12 cellular contexts compared by ENCODE assay signal in the genomic region with DNA sequence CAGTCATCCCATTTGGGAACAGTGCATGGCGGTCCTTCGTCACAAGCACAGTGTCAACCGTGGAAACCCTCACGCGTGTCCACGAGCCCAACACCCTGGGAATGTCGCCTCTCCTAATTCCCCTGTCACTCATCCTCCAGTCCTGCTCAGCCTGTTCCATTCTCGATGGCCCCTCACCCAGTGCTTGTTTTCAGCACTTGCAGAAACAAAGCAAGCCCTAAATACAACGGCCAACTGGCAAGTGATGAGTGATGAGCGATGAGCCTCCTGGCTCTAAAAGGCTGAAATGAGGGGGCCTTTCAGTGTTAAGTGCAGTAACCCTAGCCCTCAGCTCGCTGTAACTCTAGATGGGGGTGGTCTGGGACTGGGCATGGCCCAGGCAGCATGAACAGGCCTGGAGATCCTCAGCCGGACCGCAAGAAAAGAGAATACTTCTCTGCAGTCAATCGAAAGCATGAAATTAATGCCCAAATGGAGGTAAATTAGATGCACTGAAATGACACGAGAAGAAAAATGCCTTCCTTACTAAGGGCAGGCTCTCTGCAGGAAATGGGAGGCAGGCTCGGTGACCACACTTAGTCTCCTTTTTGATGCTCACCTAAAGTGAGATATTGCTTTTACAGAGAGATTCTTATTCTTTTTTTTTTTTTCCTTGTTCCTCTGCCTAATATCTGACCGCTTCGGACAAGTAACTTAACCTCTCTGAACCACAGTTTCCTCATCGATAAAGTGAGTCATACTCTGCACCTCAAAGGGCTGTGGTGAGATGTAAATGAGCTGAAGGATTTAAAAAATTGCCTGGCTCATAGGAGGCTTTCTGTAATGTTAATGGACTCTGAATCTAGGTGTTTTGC. TPM values are rescaled to one million over a fixed set of nuclear protein-coding genes. Genes with fewer than 3 reads are reported as not detected.
DNase-seq lines count a peak whose midpoint lies in the region; ATAC-seq and TF ChIP-seq lines count a peak whose summit lies in the region.
"Had no signal": no experiment of that assay in that cellular context is flagged by ENCODE, and none has a peak within 500 bp of the region (broad histone marks: within the 10 kb centered on the region; RNA-seq: fewer than 3 reads in every experiment).

No MANE protein-coding gene starts in this region.

- H3K4me3 ChIP-seq in GM12864 (ENCODE audit: low read depth, low read length) (no peak overlapping the region), OCI-LY3 (ENCODE audit: low read length) (no peak overlapping the region), osteoblast (ENCODE audit: insufficient read depth, low read length) (no peak overlapping the region), body of pancreas (no peak overlapping the region)
- H3K4me3 ChIP-seq: hepatocyte had no signal

- H3K79me2 ChIP-seq in OCI-LY3 (ENCODE audit: low read length) (no peaks in the 10 kb centered on the region), osteoblast (ENCODE audit: insufficient read depth, low read length) (no peaks in the 10 kb centered on the region)
- H3K79me2 ChIP-seq: hepatocyte had no signal

- H2AFZ ChIP-seq in OCI-LY3 (ENCODE audit: low read depth, low read length) (no peak overlapping the region), osteoblast (ENCODE audit: low read length) (no peak overlapping the region)
- H2AFZ ChIP-seq: hepatocyte had no signal

- peaks cover 12% of the 10 kb centered on the region for H3K4me1 ChIP-seq in OCI-LY3 (ENCODE audit: low read length)
- no peaks in the 10 kb centered on the region for H3K4me1 ChIP-seq in osteoblast (ENCODE audit: insufficient read depth, low read length)
- H3K4me1 ChIP-seq in body of pancreas = no peaks in the 10 kb centered on the region

- H3K36me3 Mint-ChIP-seq in nephron progenitor cell (ENCODE audit: low read depth) = no peaks in the 10 kb centered on the region
- H3K36me3 Mint-ChIP-seq: CD8-positive, alpha-beta T cell had no signal

- H3K9ac ChIP-seq in OCI-LY3 (ENCODE audit: low read length) = no peak overlapping the region

- 54 to 63% methylated on average over 19 of the region's 19 CpGs for WGBS in body of pancreas, 2 donors

- peaks cover 7% of the 10 kb centered on the region; the same call in 1 of the 2 replicates for H3K27me3 ChIP-seq in OCI-LY3 (ENCODE audit: low read depth, low read length)
- peaks cover 47% of the 10 kb centered on the region for H3K27me3 ChIP-seq in osteoblast (ENCODE audit: insufficient read depth, low read length)
- no peaks in the 10 kb centered on the region for H3K27me3 ChIP-seq in body of pancreas

- intact Hi-C loops in body of pancreas (cut with DNase I) = no loop called here

- peak overlapping the region; percentile 59 for H3K4me2 ChIP-seq in OCI-LY3 (ENCODE audit: low read length)
- H3K4me2 ChIP-seq in osteoblast (ENCODE audit: insufficient read depth, low read length) = no peak overlapping the region
- H3K4me2 ChIP-seq: hepatocyte had no signal

- TF ChIP-seq CTCF in GM12864 (IDR thresholded peaks at IDR 0.05; ENCODE audit: low read depth, low read length, missing control alignments) (no peak), OCI-LY3 (IDR thresholded peaks at IDR 0.05; ENCODE audit: low read depth, low read length) (no peak), nephron progenitor cell (IDR thresholded peaks at IDR 0.05) (no peak), osteoblast (IDR thresholded peaks at IDR 0.05; ENCODE audit: extremely low read depth, low read depth, low read length) (no peak), body of pancreas (IDR thresholded peaks at IDR 0.05) (no peak)

- DNase-seq in GM12864 (ENCODE audit: low read depth) = peak; percentile 62
- no peak for DNase-seq in nephron progenitor cell
- DNase-seq in UCSD-AML1 (lab: John Stamatoyannopoulos, UW; ENCODE audit: unreplicated experiment) = no peak
- DNase-seq in osteoblast (ENCODE audit: insufficient read length, low spot score, missing footprints) = no peak
- no peak for DNase-seq in body of pancreas
- DNase-seq: CD8-positive, alpha-beta T cell; central memory CD4-positive, alpha-beta T cell; NCI-H526 treated with DMSO at 0.1 percent for 48 hours had no signal

- TF ChIP-seq POLR2A in body of pancreas (IDR thresholded peaks at IDR 0.05) = no peak

- H3K27ac ChIP-seq in OCI-LY3 (ENCODE audit: low read length) = no peak overlapping the region
- H3K27ac ChIP-seq in osteoblast (ENCODE audit: low read depth, low read length) = no peak overlapping the region
- H3K27ac ChIP-seq in body of pancreas = no peak overlapping the region
- H3K27ac ChIP-seq: hepatocyte had no signal

- H3K4me1 Mint-ChIP-seq in nephron progenitor cell = peaks cover 16% of the 10 kb centered on the region

- no peaks in the 10 kb centered on the region for H3K36me3 ChIP-seq in OCI-LY3 (replicated peaks; ENCODE audit: low read depth, low read length)
- H3K36me3 ChIP-seq in osteoblast (ENCODE audit: insufficient read depth, low read length) = no peaks in the 10 kb centered on the region
- no peaks in the 10 kb centered on the region for H3K36me3 ChIP-seq in body of pancreas (replicated peaks in 1 of 2; ENCODE audit: insufficient read depth in 1 of 2, low read depth in 2 of 2)

- no peaks in the 10 kb centered on the region for H3K9me3 ChIP-seq in OCI-LY3 (ENCODE audit: insufficient read depth, low read length)
- no peaks in the 10 kb centered on the region for H3K9me3 ChIP-seq in osteoblast (ENCODE audit: low read depth, low read length)
- H3K9me3 ChIP-seq in body of pancreas = no peaks in the 10 kb centered on the region

- H3K4me3 Mint-ChIP-seq in nephron progenitor cell = no peak overlapping the region
- H3K4me3 Mint-ChIP-seq: CD8-positive, alpha-beta T cell had no signal

- H3K27me3 Mint-ChIP-seq in nephron progenitor cell (ENCODE audit: low read depth, poor library complexity) = peaks cover 81% of the 10 kb centered on the region

- H4K20me1 ChIP-seq in OCI-LY3 (ENCODE audit: insufficient read depth, low read length) (no peaks in the 10 kb centered on the region), osteoblast (ENCODE audit: insufficient read depth, low read length) (no peaks in the 10 kb centered on the region)

- ATAC-seq in GM19351 (IDR thresholded peaks at IDR 0.05; ENCODE audit: unreplicated experiment) (peak; percentile 91), HG02884 (IDR thresholded peaks at IDR 0.05; ENCODE audit: unreplicated experiment) (peak; percentile 80), body of pancreas (no peak)
- ATAC-seq: CD8-positive, alpha-beta T cell had no signal

- no peak overlapping the region for H3K27ac Mint-ChIP-seq in nephron progenitor cell
- H3K27ac Mint-ChIP-seq: CD8-positive, alpha-beta T cell had no signal

- H3K9me3 Mint-ChIP-seq in nephron progenitor cell = no peaks in the 10 kb centered on the region
- H3K9me3 Mint-ChIP-seq: CD8-positive, alpha-beta T cell had no signal

RNA-seq across cellular contexts. Expression of gene NKX2-3, which starts 22.9 kb away (rescaled TPM):
- not detected in 2 replicates for total RNA-seq in osteoblast
- 1 to 10 TPM in 1 of 2 donors, not detected in 1; 2.9 TPM for total RNA-seq in body of pancreas
- total RNA-seq: CD8-positive, alpha-beta T cell had no signal
